ENCODE assay signal across 30 cellular contexts in the genomic region with DNA sequence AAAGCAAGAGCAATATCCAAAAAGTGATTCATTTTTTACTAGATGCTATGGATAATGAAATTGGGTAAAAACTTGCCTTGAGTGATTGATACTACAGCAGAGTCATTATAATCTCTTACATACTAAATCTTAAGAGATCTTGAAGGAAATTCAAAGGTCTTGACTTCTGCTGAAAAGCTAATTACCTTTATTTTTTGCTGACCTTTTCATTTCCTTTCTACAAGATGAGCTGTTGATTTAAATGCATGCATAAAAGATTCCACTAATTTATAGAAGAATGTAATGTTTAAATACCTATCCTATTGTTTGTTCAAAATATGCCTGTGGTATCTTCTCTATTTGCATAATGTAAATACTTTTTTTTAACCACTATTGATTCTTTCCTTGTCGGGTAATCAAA. TPM values are rescaled to one million over a fixed set of nuclear protein-coding genes. Genes with fewer than 3 reads are reported as not detected.
"Had no signal": no experiment of that assay in that cellular context is flagged by ENCODE, and none has a peak within 500 bp of the region (broad histone marks: within the 10 kb centered on the region; RNA-seq: fewer than 3 reads in every experiment).

No MANE protein-coding gene starts in this region.

- DNase-seq: hypothalamus; immature natural killer cell; kidney; left colon; left lung; lower lobe of right lung; mammary epithelial cell; mesenchymal stem cell; naive thymus-derived CD8-positive, alpha-beta T cell; nucleus accumbens; pancreas; posterior cingulate gyrus; retina; right cardiac atrium; sigmoid colon; small intestine; spleen; stimulated activated CD4-positive, alpha-beta T cell treated with anti-CD3 and anti-CD28 coated beads, Interleukin-4, amount 100 ng/mL, for 24 hours; stimulated activated naive CD4-positive, alpha-beta T cell; tibial artery; trophoblast cell; upper lobe of right lung had no signal

- H3K4me1 Mint-ChIP-seq: immature natural killer cell; nephron; neural crest cell; stimulated activated effector memory CD8-positive, alpha-beta T cell treated with anti-CD3 and anti-CD28 coated beads, Interleukin-12 subunit alpha, Interleukin-12 subunit beta, amount 100 ng/mL, for 72 hours had no signal

- H3K36me3 Mint-ChIP-seq: immature natural killer cell; naive thymus-derived CD8-positive, alpha-beta T cell; stimulated activated effector memory CD8-positive, alpha-beta T cell treated with anti-CD3 and anti-CD28 coated beads, Interleukin-12 subunit alpha, Interleukin-12 subunit beta, amount 100 ng/mL, for 72 hours had no signal

- H3K9me3 ChIP-seq: left lung, lower lobe of right lung, pancreas, prostate gland, sigmoid colon, spleen, suprapubic skin, thoracic aorta, tibial artery, upper lobe of right lung had no signal

- FAIRE-seq: kidney, pancreas, small intestine, urothelium cell line had no signal

- H3K36me3 ChIP-seq: left lung, lower lobe of right lung, pancreas, prostate gland, sigmoid colon, spleen, suprapubic skin, thoracic aorta, tibial artery, upper lobe of right lung had no signal

- H3K9me3 Mint-ChIP-seq: immature natural killer cell; naive thymus-derived CD8-positive, alpha-beta T cell; nephron; neural crest cell; stimulated activated effector memory CD8-positive, alpha-beta T cell treated with anti-CD3 and anti-CD28 coated beads, Interleukin-12 subunit alpha, Interleukin-12 subunit beta, amount 100 ng/mL, for 72 hours; stimulated activated naive CD8-positive, alpha-beta T cell treated with anti-CD3 and anti-CD28 coated beads, Interleukin-15, Interleukin-2, amounts not matched to agents 100 ng/mL and 50 ng/mL, for 24 hours had no signal

- H3K27me3 ChIP-seq: left lung, sigmoid colon, spleen, suprapubic skin, tibial artery had no signal

- H3K4me1 ChIP-seq: left lung, lower lobe of right lung, pancreas, prostate gland, sigmoid colon, spleen, suprapubic skin, upper lobe of right lung had no signal

- H3K4me3 ChIP-seq: left lung, lower lobe of right lung, pancreas, prostate gland, sigmoid colon, spleen, suprapubic skin, thoracic aorta, tibial artery, upper lobe of right lung had no signal

- H3K27ac Mint-ChIP-seq: immature natural killer cell; naive thymus-derived CD8-positive, alpha-beta T cell; nephron; stimulated activated effector memory CD8-positive, alpha-beta T cell treated with anti-CD3 and anti-CD28 coated beads, Interleukin-12 subunit alpha, Interleukin-12 subunit beta, amount 100 ng/mL, for 72 hours; stimulated activated naive CD8-positive, alpha-beta T cell treated with anti-CD3 and anti-CD28 coated beads, Interleukin-15, Interleukin-2, amounts not matched to agents 100 ng/mL and 50 ng/mL, for 24 hours had no signal

- H3K27ac ChIP-seq: left lung, lower lobe of right lung, pancreas, prostate gland, sigmoid colon, spleen, suprapubic skin, thoracic aorta, tibial artery, upper lobe of right lung had no signal

- H3K27me3 Mint-ChIP-seq: stimulated activated naive CD8-positive, alpha-beta T cell treated with anti-CD3 and anti-CD28 coated beads, Interleukin-15, Interleukin-2, amounts not matched to agents 100 ng/mL and 50 ng/mL, for 24 hours had no signal

- ATAC-seq: left colon; left lung; lower lobe of right lung; naive thymus-derived CD8-positive, alpha-beta T cell; pancreas; right cardiac atrium; stimulated activated effector memory CD8-positive, alpha-beta T cell treated with anti-CD3 and anti-CD28 coated beads, Interleukin-12 subunit alpha, Interleukin-12 subunit beta, amount 100 ng/mL, for 72 hours; upper lobe of right lung had no signal

- H3K4me3 Mint-ChIP-seq: immature natural killer cell; naive thymus-derived CD8-positive, alpha-beta T cell; nephron; neural crest cell; stimulated activated effector memory CD8-positive, alpha-beta T cell treated with anti-CD3 and anti-CD28 coated beads, Interleukin-12 subunit alpha, Interleukin-12 subunit beta, amount 100 ng/mL, for 72 hours; stimulated activated naive CD8-positive, alpha-beta T cell treated with anti-CD3 and anti-CD28 coated beads, Interleukin-15, Interleukin-2, amounts not matched to agents 100 ng/mL and 50 ng/mL, for 24 hours had no signal

RNA-seq across cellular contexts. Expression of a gene that starts 27.2 kb away (rescaled TPM):
- total RNA-seq: naive thymus-derived CD8-positive, alpha-beta T cell had no signal
